In genomic region chr7:87934699-87935372, GRCh38 we compare ENCODE assay signal across 8 cellular contexts. TPM values are rescaled to one million over a fixed set of nuclear protein-coding genes. Genes with fewer than 3 reads are reported as not detected.
DNase-seq lines count a peak whose midpoint lies in the region; ATAC-seq, FAIRE-seq and TF ChIP-seq lines count a peak whose summit lies in the region.

No MANE protein-coding gene starts in this region.

- intact Hi-C loops in head of caudate nucleus (cut with DNase I), result loop anchor here (10.0 kb wide), 2 partner anchors 60 to 170 kb away; partner anchors contain the start of genes DBF4 and SLC25A40
- intact Hi-C loops in pancreas (cut with DNase I), result no loop called here

- H3K27ac ChIP-seq in pancreas, result no peak overlapping the region

- DNase-seq in C1 segment of cervical spinal cord (lab: John Stamatoyannopoulos, UW) (peak in 11 of 14 donors; percentile 17 to 82 (median 45)), GM19239 (ENCODE audit: insufficient read length, low spot score) (no peak), NCI-H146 treated with DMSO at 0.1 percent for 48 hours (lab: John Stamatoyannopoulos, UW; ENCODE audit: unreplicated experiment) (peak; percentile 57), head of caudate nucleus (peak; percentile 9 to 76 (median 56)), pancreas (no peak), omental fat pad (ENCODE audit: low spot score) (no peak)
- DNase-seq in activated naive CD4-positive, alpha-beta T cell treated with anti-CD3 and anti-CD28 coated beads, Interleukin-2, amount 50 U/mL, for 16 hours, result peak; percentile 18

- WGBS in pancreas, 2 donors, result 2% methylated on average over 46 to 47 of the region's 47 CpGs

- H3K4me3 ChIP-seq in pancreas, result peak overlapping the region; percentile 31 to 63 (median 55)

- no peaks in the 10 kb centered on the region for H3K4me1 ChIP-seq in pancreas

- no peaks in the 10 kb centered on the region for H3K36me3 ChIP-seq in pancreas

- ATAC-seq in pancreas (peak; percentile 11 to 50 (median 31)), HG03460 (IDR thresholded peaks at IDR 0.05; ENCODE audit: unreplicated experiment) (no peak), omental fat pad (ENCODE audit: low FRiP score) (no peak)

- peak; percentile 78 for FAIRE-seq in GM19239 (lab: Jason Lieb, UNC)
- no peak for FAIRE-seq in pancreas (lab: Jason Lieb, UNC)

- no peaks in the 10 kb centered on the region for H3K9me3 ChIP-seq in pancreas

- TF ChIP-seq CTCF in pancreas (IDR thresholded peaks at IDR 0.05), result no peak
- TF ChIP-seq CTCF in omental fat pad (IDR thresholded peaks at IDR 0.05), result no peak

- H3K27me3 ChIP-seq in pancreas, result no peaks in the 10 kb centered on the region

RNA-seq across cellular contexts. Expression of gene ADAM22, which starts 0.8 kb away (rescaled TPM):
- 1 to 10 TPM in 3 of 6 donors, under 1 TPM in 3; 0.65 to 2.8 (median 0.93) TPM for total RNA-seq in pancreas
- 1 to 10 TPM in 1 of 2 donors, under 1 TPM in 1; 0.30 to 1.0 TPM for polyA plus RNA-seq in pancreas
- total RNA-seq in omental fat pad, result 1 to 10 TPM in 3 of 4 donors, under 1 TPM in 1; 0.82 to 7.3 (median 3.4) TPM

RNA-seq across cellular contexts. Expression of gene DBF4, which starts 58.5 kb away (rescaled TPM):
- total RNA-seq in pancreas (1 to 10 TPM; 2.3 to 4.4 (median 3.8) TPM), omental fat pad (10 to 100 TPM in 3 of 4 donors, 1 to 10 TPM in 1; 7.7 to 21.4 (median 16.1) TPM)
- polyA plus RNA-seq in pancreas, result 1 to 10 TPM; 3.1 to 3.2 TPM

RNA-seq across cellular contexts. Expression of gene SLC25A40, which starts 58.7 kb away (rescaled TPM):
- total RNA-seq in pancreas, result 10 to 100 TPM in 1 of 6 donors, 1 to 10 TPM in 5; 5.3 to 13.1 (median 8.8) TPM
- 1 to 10 TPM; 2.7 to 6.4 TPM for polyA plus RNA-seq in pancreas
- 10 to 100 TPM in 2 of 4 donors, 1 to 10 TPM in 2; 5.9 to 22.1 (median 8.2) TPM for total RNA-seq in omental fat pad

Comparison
In these comparisons a context has a peak if more than half of its experiments do, and no peak if none do; other contexts are left out.
1. DNase-seq: peak in C1 segment of cervical spinal cord (11 of 14), NCI-H146 treated with DMSO at 0.1 percent for 48 hours (single experiment), activated naive CD4-positive, alpha-beta T cell treated with anti-CD3 and anti-CD28 coated beads, Interleukin-2, amount 50 U/mL, for 16 hours (single experiment) and head of caudate nucleus (42 of 42); none in GM19239 (single experiment), pancreas (0 of 6) and omental fat pad (single experiment).
2. ATAC-seq: peak in pancreas (4 of 4); none in HG03460 (single experiment) and omental fat pad (single experiment).